ENCODE assay signal across 9 cellular contexts in the genomic region with DNA sequence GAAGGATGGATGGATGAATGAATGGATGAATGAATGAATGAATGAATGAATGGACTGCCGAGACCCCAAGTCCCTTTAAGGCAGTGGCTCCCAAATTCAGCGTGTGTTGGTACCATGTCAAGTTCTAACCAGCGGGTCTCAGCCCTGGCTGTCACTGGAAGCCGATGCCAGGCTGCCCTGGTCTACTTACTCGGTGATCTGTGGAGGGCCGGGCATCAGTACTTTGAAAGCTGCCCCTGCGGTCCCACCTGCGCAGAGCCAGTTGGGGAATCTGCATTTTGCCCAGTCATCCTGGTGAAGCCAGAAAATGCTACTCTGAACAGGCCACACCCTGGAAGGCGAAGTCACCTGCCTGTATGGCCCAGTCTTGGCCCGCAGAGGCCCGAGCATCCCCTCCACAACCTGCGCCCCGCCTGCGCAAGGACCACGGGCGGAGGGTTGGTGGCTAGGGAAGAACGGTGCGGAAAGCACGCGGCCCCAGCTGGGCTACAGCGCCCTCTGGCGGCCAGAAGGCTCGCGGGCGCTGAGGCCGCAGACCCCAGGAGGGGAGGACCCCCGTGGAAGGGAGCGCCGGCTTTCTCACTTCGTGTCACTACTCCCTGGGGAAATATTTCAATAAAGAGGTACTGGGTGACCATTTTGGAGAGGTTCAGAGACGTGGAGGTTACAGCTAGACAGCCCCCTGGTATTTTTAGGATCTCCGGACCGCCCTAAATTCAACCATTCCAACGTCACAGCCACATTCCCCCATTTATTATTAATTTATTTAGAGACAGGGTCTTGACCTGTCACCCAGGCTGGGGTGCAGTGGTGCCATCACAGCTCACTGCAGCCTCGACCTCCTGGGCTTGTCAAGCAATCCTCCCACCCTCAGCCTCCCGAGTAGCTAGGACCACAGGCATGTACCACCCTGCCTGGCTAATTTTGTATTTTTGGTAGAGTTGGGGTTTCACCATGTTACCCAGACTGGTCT. TPM values are rescaled to one million over a fixed set of nuclear protein-coding genes. Genes with fewer than 3 reads are reported as not detected.
DNase-seq lines count a peak whose midpoint lies in the region; ATAC-seq, FAIRE-seq and TF ChIP-seq lines count a peak whose summit lies in the region.
"Had no signal": no experiment of that assay in that cellular context is flagged by ENCODE, and none has a peak within 500 bp of the region (broad histone marks: within the 10 kb centered on the region; RNA-seq: fewer than 3 reads in every experiment).

No MANE protein-coding gene starts in this region.

- H3K27ac ChIP-seq in astrocyte (ENCODE audit: low read depth, low read length), result peak overlapping the region; percentile 60

- H4K20me1 ChIP-seq in astrocyte (ENCODE audit: insufficient read depth, low read length), result no peaks in the 10 kb centered on the region

- H3K4me1 Mint-ChIP-seq in astrocyte (ENCODE audit: low read depth, unreplicated experiment), result peaks cover 8% of the 10 kb centered on the region

- no peak overlapping the region for H3K4me3 Mint-ChIP-seq in astrocyte (ENCODE audit: unreplicated experiment)

- no peaks in the 10 kb centered on the region for H3K27me3 ChIP-seq in astrocyte (ENCODE audit: insufficient read depth, low read length)

- peaks cover 14% of the 10 kb centered on the region for H3K4me1 ChIP-seq in astrocyte (ENCODE audit: insufficient read depth, low read length)

- no peaks in the 10 kb centered on the region for H3K36me3 ChIP-seq in astrocyte (ENCODE audit: insufficient read depth, low read length)

- peak; percentile 46 for DNase-seq in EH (ENCODE audit: low read depth)
- peak; percentile 35 for DNase-seq in T follicular helper cell (ENCODE audit: low read depth)
- DNase-seq in astrocyte (ENCODE audit: low read depth), result no peak
- DNase-seq in iPS-NIHi7 (ENCODE audit: extremely low spot score), result peak; percentile 89
- peak; percentile 46 for DNase-seq in stimulated activated CD4-positive, alpha-beta T cell treated with anti-CD3 and anti-CD28 coated beads, Interleukin-1b, Interleukin-23, amount 100 ng/mL, for 48 hours
- no peak for DNase-seq in H54 (ENCODE audit: insufficient read length, low spot score)

- peak overlapping the region; percentile 76 for H2AFZ ChIP-seq in astrocyte (ENCODE audit: low read depth, low read length)

- H3K9ac ChIP-seq in astrocyte (ENCODE audit: low read length), result peak overlapping the region; percentile 60

- peak overlapping the region; percentile 71 for H3K27ac Mint-ChIP-seq in astrocyte (ENCODE audit: unreplicated experiment)

- H3K79me2 ChIP-seq in astrocyte (ENCODE audit: insufficient read depth, low read length), result no peaks in the 10 kb centered on the region

- H3K36me3 Mint-ChIP-seq in astrocyte (ENCODE audit: low read depth, unreplicated experiment), result peaks cover 1% of the 10 kb centered on the region

- TF ChIP-seq POLR2A in H54 (IDR thresholded peaks at IDR 0.05; ENCODE audit: low read depth, low read length), result no peak

- peak overlapping the region; percentile 53 for H3K4me2 ChIP-seq in astrocyte (ENCODE audit: low read length)

- H3K27me3 Mint-ChIP-seq in astrocyte (ENCODE audit: low read depth, unreplicated experiment), result peaks cover 14% of the 10 kb centered on the region

- no peaks in the 10 kb centered on the region for H3K9me3 Mint-ChIP-seq in astrocyte (ENCODE audit: unreplicated experiment)

- H3K4me3 ChIP-seq in astrocyte (ENCODE audit: insufficient read depth, low read depth, low read length), result no peak overlapping the region

- ATAC-seq in HG03432 (IDR thresholded peaks at IDR 0.05; ENCODE audit: unreplicated experiment), result peak; percentile 39
- ATAC-seq in GM21737 (IDR thresholded peaks at IDR 0.05; ENCODE audit: unreplicated experiment), result no peak

- H3K9me3 ChIP-seq in astrocyte (ENCODE audit: insufficient read depth, low read depth, low read length), result no peaks in the 10 kb centered on the region

- peak; percentile 78 for TF ChIP-seq CTCF in astrocyte (IDR thresholded peaks at IDR 0.05; ENCODE audit: insufficient read depth, low read depth, low read length)

- FAIRE-seq in astrocyte (lab: Jason Lieb, UNC) (no peak), H54 (lab: Jason Lieb, UNC) (no peak)
- FAIRE-seq: TTC549 had no signal

RNA-seq across cellular contexts. Expression of gene PRKCD, which starts 34.9 kb away (rescaled TPM):
- 25.4 and 28.8 TPM in 2 replicates for total RNA-seq in astrocyte

RNA-seq across cellular contexts. Expression of gene TKT, which starts 59.9 kb away (rescaled TPM):
- 265 and 318 TPM in 2 replicates for total RNA-seq in astrocyte

Comparison
In these comparisons a context has a peak if more than half of its experiments do, and no peak if none do; other contexts are left out.
1. DNase-seq: peak in EH (single experiment), T follicular helper cell (single experiment), iPS-NIHi7 (single experiment) and stimulated activated CD4-positive, alpha-beta T cell treated with anti-CD3 and anti-CD28 coated beads, Interleukin-1b, Interleukin-23, amount 100 ng/mL, for 48 hours (single experiment); none in astrocyte (single experiment) and H54 (single experiment).